10 cellular contexts compared by ENCODE assay signal in the genomic region with DNA sequence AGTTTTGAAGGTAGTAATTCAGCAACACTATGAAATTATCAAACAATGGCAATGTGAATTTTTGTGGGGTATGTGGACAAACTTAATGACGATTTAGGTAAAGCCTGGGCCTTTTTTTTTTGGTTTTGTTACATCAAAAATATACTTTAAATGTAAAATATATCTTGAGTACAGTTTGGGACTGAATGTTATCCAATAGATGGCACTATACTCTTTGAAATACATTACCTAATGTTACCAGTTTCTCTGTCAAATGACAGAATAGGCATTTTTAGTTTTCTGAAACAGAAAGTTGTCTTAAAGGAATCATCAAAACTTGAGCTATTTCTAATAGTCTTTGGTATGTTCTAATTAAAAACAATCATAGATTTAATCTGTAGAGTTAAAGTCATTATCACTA.
DNase-seq lines count a peak whose midpoint lies in the region; ATAC-seq and TF ChIP-seq lines count a peak whose summit lies in the region.
"Had no signal": no experiment of that assay in that cellular context is flagged by ENCODE, and none has a peak within 500 bp of the region (broad histone marks: within the 10 kb centered on the region; RNA-seq: fewer than 3 reads in every experiment).

No MANE protein-coding gene starts in this region.

- H3K9me2 ChIP-seq in PC-9 (ENCODE audit: insufficient read depth): no peaks in the 10 kb centered on the region

- peak; percentile 40; the same call in 1 of the 2 replicates for TF ChIP-seq CTCF in BE2C (IDR thresholded peaks at IDR 0.05; ENCODE audit: low read depth, low read length)
- TF ChIP-seq CTCF in PC-9 (conservative IDR thresholded peaks at IDR 0.05): peak; percentile 50
- TF ChIP-seq CTCF in fibroblast of the aortic adventitia (IDR thresholded peaks at IDR 0.05; ENCODE audit: insufficient read depth, low read length): no peak
- peak in 2 of 9 donors; percentile 13 to 25 for TF ChIP-seq CTCF in heart right ventricle (IDR thresholded peaks at IDR 0.05)

- POLR2A ChIA-PET in PC-9 (lab: Charles Lee; ENCODE audit: unreplicated experiment): no interaction called here

- ATAC-seq in heart right ventricle (no peak), HG02610 (IDR thresholded peaks at IDR 0.05; ENCODE audit: unreplicated experiment) (no peak)

- H3K27me3 ChIP-seq in BE2C (no peaks in the 10 kb centered on the region), PC-9 (ENCODE audit: insufficient read depth, low read depth) (no peaks in the 10 kb centered on the region), heart right ventricle (no peaks in the 10 kb centered on the region)

- no peaks in the 10 kb centered on the region for H3F3A ChIP-seq in PC-9 (ENCODE audit: insufficient read depth, low read depth)

- H3K9me3 ChIP-seq in BE2C (no peaks in the 10 kb centered on the region), PC-9 (ENCODE audit: insufficient read depth, low read depth) (no peaks in the 10 kb centered on the region), heart right ventricle (peaks cover 0 to 10% (median 0%) of the 10 kb centered on the region in 11 donors)

- BruUV-seq in PC-9 (replicated peaks; lab: Mats Ljungman, UMichigan): no TSS peak

- H3K79me2 ChIP-seq in PC-9 (ENCODE audit: low read depth): no peaks in the 10 kb centered on the region

- DNase-seq in BE2C (no peak), H4 (ENCODE audit: low spot score) (peak; percentile 34), PC-9 (no peak), fibroblast of the aortic adventitia (ENCODE audit: low read depth) (peak; percentile 5), medulla oblongata (ENCODE audit: extremely low spot score) (no peak), CD1c-positive myeloid dendritic cell (ENCODE audit: extremely low spot score) (no peak), heart right ventricle (no peak)
- DNase-seq: activated CD4-positive, alpha-beta memory T cell treated with anti-CD3 and anti-CD28 coated beads, Interleukin-2, amount 10 ng/mL, durations not matched to agents 7 days and 5 days; foreskin fibroblast had no signal

- CTCF ChIA-PET in PC-9 (lab: Charles Lee): interaction anchor here (0.6 to 0.7 kb wide), 3 partner anchors 680 to 1301 kb away, joined by 3 to 11 read pairs (median 3); no protein-coding TSS in a partner anchor

- intact Hi-C loops in PC-9 (cut with micrococcal nuclease; ENCODE audit: unreplicated experiment) (no loop called here), heart right ventricle (cut with DNase I) (no loop called here)

- H3K4me3 ChIP-seq in BE2C (ENCODE audit: low read depth, low read length) (no peak overlapping the region), PC-9 (no peak overlapping the region), fibroblast of the aortic adventitia (ENCODE audit: low read depth, low read length) (no peak overlapping the region), heart right ventricle (no peak overlapping the region)

- H3K4me1 ChIP-seq in BE2C: peaks cover 5% of the 10 kb centered on the region; the same call in 1 of the 2 replicates
- no peaks in the 10 kb centered on the region for H3K4me1 ChIP-seq in PC-9 (replicated peaks; ENCODE audit: insufficient read depth)
- H3K4me1 ChIP-seq in heart right ventricle: no peaks in the 10 kb centered on the region

- H2AFZ ChIP-seq in PC-9: no peak overlapping the region

- H3K27ac ChIP-seq in PC-9 (no peak overlapping the region), heart right ventricle (no peak overlapping the region)

- H3K36me3 ChIP-seq in BE2C: no peaks in the 10 kb centered on the region
- no peaks in the 10 kb centered on the region for H3K36me3 ChIP-seq in PC-9 (ENCODE audit: low read depth)
- H3K36me3 ChIP-seq in heart right ventricle: no peaks in the 10 kb centered on the region

- no peak overlapping the region for H3K4me2 ChIP-seq in PC-9

- H4K20me1 ChIP-seq in PC-9 (ENCODE audit: insufficient read depth): no peaks in the 10 kb centered on the region

- WGBS in heart right ventricle, 2 donors: 7 to 11% methylated on average over 1 of the region's 1 CpG

Comparison
In these comparisons a context has a peak if more than half of its experiments do, and no peak if none do; other contexts are left out.
1. DNase-seq: peak in H4 (single experiment) and fibroblast of the aortic adventitia (single experiment); none in BE2C (single experiment), PC-9 (0 of 2), medulla oblongata (single experiment), CD1c-positive myeloid dendritic cell (single experiment) and heart right ventricle (0 of 2).